ENCODE assay signal across 1 cellular context in the genomic region with DNA sequence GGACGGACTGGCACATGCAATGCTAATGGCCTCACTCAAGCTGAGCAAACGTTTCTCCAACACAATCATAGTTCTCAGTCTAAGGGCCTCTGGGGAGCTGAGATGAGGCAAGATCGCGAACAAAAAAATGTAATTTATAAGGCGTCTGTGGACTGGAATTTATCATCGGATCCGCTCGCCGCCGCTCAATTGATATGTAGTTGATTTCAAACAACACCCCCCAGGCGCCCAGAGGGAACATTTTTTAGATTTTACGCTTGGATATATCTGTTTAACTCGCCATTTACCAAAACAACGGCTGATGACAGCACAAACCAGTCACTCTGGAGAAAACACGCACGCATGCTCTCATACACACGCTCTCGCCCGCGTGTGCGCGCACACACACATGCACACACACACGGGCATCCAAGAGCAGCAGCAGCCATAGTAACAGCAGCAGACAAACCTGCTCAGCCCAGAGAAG.
TF ChIP-seq lines count a peak whose summit lies in the region.

No MANE protein-coding gene starts in this region.

TF ChIP-seq in GM23338, 12 proteins besides CTCF, POLR2A, EP300 and RAD21:
- TF ChIP-seq, protein P1, sequence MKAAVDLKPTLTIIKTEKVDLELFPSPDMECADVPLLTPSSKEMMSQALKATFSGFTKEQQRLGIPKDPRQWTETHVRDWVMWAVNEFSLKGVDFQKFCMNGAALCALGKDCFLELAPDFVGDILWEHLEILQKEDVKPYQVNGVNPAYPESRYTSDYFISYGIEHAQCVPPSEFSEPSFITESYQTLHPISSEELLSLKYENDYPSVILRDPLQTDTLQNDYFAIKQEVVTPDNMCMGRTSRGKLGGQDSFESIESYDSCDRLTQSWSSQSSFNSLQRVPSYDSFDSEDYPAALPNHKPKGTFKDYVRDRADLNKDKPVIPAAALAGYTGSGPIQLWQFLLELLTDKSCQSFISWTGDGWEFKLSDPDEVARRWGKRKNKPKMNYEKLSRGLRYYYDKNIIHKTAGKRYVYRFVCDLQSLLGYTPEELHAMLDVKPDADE (IDR thresholded peaks at IDR 0.05), result no peak
- no peak for TF ChIP-seq POLR2AphosphoS5 (IDR thresholded peaks at IDR 0.05; ENCODE audit: low read depth)
